In genomic region chr1:200042437-200043329, GRCh38 we compare ENCODE assay signal across 8 cellular contexts. TPM values are rescaled to one million over a fixed set of nuclear protein-coding genes. Genes with fewer than 3 reads are reported as not detected.
DNase-seq lines count a peak whose midpoint lies in the region; ATAC-seq and TF ChIP-seq lines count a peak whose summit lies in the region.

No MANE protein-coding gene starts in this region.

- no peak overlapping the region for H4K8ac ChIP-seq in H9 (replicated peaks; ENCODE audit: insufficient read length, low read depth, low read length)

- peaks cover 33 to 44% of the 10 kb centered on the region in 2 experiments for H3K4me1 Mint-ChIP-seq in H9
- peaks cover 22% of the 10 kb centered on the region for H3K4me1 Mint-ChIP-seq in activated T-cell treated with anti-CD3 and anti-CD28 coated beads, Interleukin-2, amount 50 U/mL, for 72 hours (ENCODE audit: low read depth)

- no peaks in the 10 kb centered on the region for H3K4me1 ChIP-seq in H9 (ENCODE audit: insufficient read depth, low read length)
- H3K4me1 ChIP-seq in iPS-18a (ENCODE audit: control insufficient read depth, low read depth, low read length): peaks cover 23% of the 10 kb centered on the region
- peaks cover 19 to 24% (median 23%) of the 10 kb centered on the region in 3 donors for H3K4me1 ChIP-seq in skeletal muscle tissue (ENCODE audit: control insufficient read depth in 3 of 3, insufficient read depth in 3 of 3, low read length in 3 of 3)

- H3K4me3 Mint-ChIP-seq in H9: peak overlapping the region; percentile 71 to 91
- peak overlapping the region; percentile 72 to 83 for H3K4me3 Mint-ChIP-seq in activated T-cell treated with anti-CD3 and anti-CD28 coated beads, Interleukin-2, amount 50 U/mL, for 72 hours

- H3K4ac ChIP-seq in H9 (ENCODE audit: low read depth, low read length): no peak overlapping the region

- no peak overlapping the region for H2BK120ac ChIP-seq in H9 (ENCODE audit: low read depth, low read length, poor library complexity, severe bottlenecking)

- H3K23me2 ChIP-seq in H9 (ENCODE audit: insufficient read length, low read depth, low read length, poor library complexity, severe bottlenecking): peaks cover 48% of the 10 kb centered on the region

- no peak overlapping the region for H3T11ph ChIP-seq in H9 (ENCODE audit: low read length)

- H3K9me3 Mint-ChIP-seq in H9: peaks cover 3 to 5% of the 10 kb centered on the region in 2 experiments; a peak in 2 of 5 replicates
- no peaks in the 10 kb centered on the region for H3K9me3 Mint-ChIP-seq in activated T-cell treated with anti-CD3 and anti-CD28 coated beads, Interleukin-2, amount 50 U/mL, for 72 hours

- no peak overlapping the region for H3K18ac ChIP-seq in H9 (ENCODE audit: insufficient read length, low read depth, low read length)

- H3K9ac ChIP-seq in H9 (ENCODE audit: extremely low read depth, insufficient read length, low read length): no peak overlapping the region
- no peak overlapping the region for H3K9ac ChIP-seq in iPS-18a (ENCODE audit: low read length)
- peak overlapping the region in 1 of 3 donors; percentile 20 for H3K9ac ChIP-seq in skeletal muscle tissue (ENCODE audit: low read depth in 1 of 3, low read length in 3 of 3)

- H4K20me1 ChIP-seq in H9 (ENCODE audit: control insufficient read depth, insufficient read depth, insufficient read length): no peaks in the 10 kb centered on the region

- no peak overlapping the region for H3K27ac ChIP-seq in H9 (ENCODE audit: insufficient read length, low read depth, low read length)
- no peak overlapping the region for H3K27ac ChIP-seq in iPS-18a (ENCODE audit: low read length)
- no peak overlapping the region for H3K27ac ChIP-seq in skeletal muscle tissue (ENCODE audit: low read depth, low read length)

- H3K14ac ChIP-seq in H9 (ENCODE audit: insufficient read depth, low read length): no peak overlapping the region

- H3K36me3 ChIP-seq in iPS-18a (ENCODE audit: control insufficient read depth, low read depth, low read length) (no peaks in the 10 kb centered on the region), skeletal muscle tissue (ENCODE audit: control insufficient read depth in 3 of 3, insufficient read depth in 3 of 3, low read length in 3 of 3) (no peaks in the 10 kb centered on the region)

- H2BK20ac ChIP-seq in H9 (ENCODE audit: low read depth, low read length, poor library complexity, severe bottlenecking): no peak overlapping the region

- H3K4me3 ChIP-seq in iPS-18a (ENCODE audit: low read length): peak overlapping the region; percentile 80
- H3K4me3 ChIP-seq in skeletal muscle tissue (ENCODE audit: low read length in 3 of 3): peak overlapping the region; percentile 45 to 64 (median 59)

- TF ChIP-seq CTCF in H9 (conservative IDR thresholded peaks at IDR 0.05): no peak

- H2AK5ac ChIP-seq in H9 (ENCODE audit: insufficient read length, low read length): no peak overlapping the region

- no peak overlapping the region for H2BK12ac ChIP-seq in H9 (ENCODE audit: insufficient read length, low read depth, low read length)

- H3K27me3 ChIP-seq in H9 (ENCODE audit: insufficient read depth, low read length) (peaks cover 20% of the 10 kb centered on the region; the same call in 1 of the 2 replicates), iPS-18a (ENCODE audit: control insufficient read depth, insufficient read depth, low read length) (peaks cover 66% of the 10 kb centered on the region), skeletal muscle tissue (ENCODE audit: control insufficient read depth in 3 of 3, insufficient read depth in 3 of 3, low read length in 3 of 3) (peaks cover 69 to 76% (median 75%) of the 10 kb centered on the region in 3 donors)

- no peak overlapping the region for H2BK5ac ChIP-seq in H9 (ENCODE audit: insufficient read length, low read length)

- no peaks in the 10 kb centered on the region for H3K79me2 ChIP-seq in H9 (ENCODE audit: insufficient read depth, low read length)

- no peak overlapping the region for H4K5ac ChIP-seq in H9 (ENCODE audit: insufficient read length, low read depth, low read length)

- H2AFZ ChIP-seq in H9 (ENCODE audit: low read length): no peak overlapping the region

- H3K27ac Mint-ChIP-seq in H9: no peak overlapping the region
- peak overlapping the region; percentile 5 for H3K27ac Mint-ChIP-seq in activated T-cell treated with anti-CD3 and anti-CD28 coated beads, Interleukin-2, amount 50 U/mL, for 72 hours

- H3K9me3 ChIP-seq in H9 (ENCODE audit: control insufficient read depth, low read depth, low read length) (no peaks in the 10 kb centered on the region), iPS-18a (ENCODE audit: control insufficient read depth, low read depth, low read length) (no peaks in the 10 kb centered on the region), skeletal muscle tissue (ENCODE audit: control insufficient read depth in 3 of 3, low read length in 3 of 3) (no peaks in the 10 kb centered on the region)

- no peak overlapping the region for H2BK15ac ChIP-seq in H9 (ENCODE audit: low read depth, low read length)

- H3K27me3 Mint-ChIP-seq in H9 (ENCODE audit: low read depth): peaks cover 50% of the 10 kb centered on the region
- peaks cover 64% of the 10 kb centered on the region for H3K27me3 Mint-ChIP-seq in activated T-cell treated with anti-CD3 and anti-CD28 coated beads, Interleukin-2, amount 50 U/mL, for 72 hours (ENCODE audit: low read depth)

- H3K56ac ChIP-seq in H9 (ENCODE audit: insufficient read length, low read depth, low read length): no peak overlapping the region

- peak; percentile 20 to 23 for ATAC-seq in activated T-cell treated with anti-CD3 and anti-CD28 coated beads, Interleukin-2, amount 50 U/mL, for 72 hours (replicated peaks in 1 of 2)
- no peak for ATAC-seq in GM18873 (IDR thresholded peaks at IDR 0.05; ENCODE audit: low FRiP score, unreplicated experiment)

- no peak overlapping the region for H3K23ac ChIP-seq in H9 (ENCODE audit: insufficient read length, low read depth, low read length)

- WGBS in H9 (ENCODE audit: extremely low coverage, insufficient read length, low lambda C conversion rate): no CpG with 5 or more reads among the region's 52 CpGs

- no peak overlapping the region for H4K91ac ChIP-seq in H9 (ENCODE audit: insufficient read length, low read depth, low read length)

- H3K36me3 Mint-ChIP-seq in H9 (ENCODE audit: insufficient read depth in 1 of 3, low read depth in 3 of 3): no peaks in the 10 kb centered on the region; a peak in 1 of 7 replicates
- H3K36me3 Mint-ChIP-seq in activated T-cell treated with anti-CD3 and anti-CD28 coated beads, Interleukin-2, amount 50 U/mL, for 72 hours (ENCODE audit: insufficient read depth in 2 of 2): no peaks in the 10 kb centered on the region

- no peaks in the 10 kb centered on the region for H3K79me1 ChIP-seq in H9 (ENCODE audit: insufficient read depth, low read depth, low read length, poor library complexity, severe bottlenecking)

- DNase-seq in H9: peak; percentile 40
- no peak for DNase-seq in activated T-cell treated with anti-CD3 and anti-CD28 coated beads, Interleukin-2, amount 50 U/mL, for 72 hours
- no peak for DNase-seq in NCI-H2171 (lab: John Stamatoyannopoulos, UW)
- no peak for DNase-seq in NCI-H2081 treated with DMSO at 0.1 percent for 48 hours (lab: John Stamatoyannopoulos, UW)
- no peak for DNase-seq in C1 segment of cervical spinal cord (lab: John Stamatoyannopoulos, UW)

- H3K4me2 ChIP-seq in H9 (ENCODE audit: insufficient read depth, insufficient read length, low read length): peak overlapping the region; percentile 100

RNA-seq across cellular contexts. Expression of gene NR5A2, which starts 15.2 kb away (rescaled TPM):
- total RNA-seq in H9 (2021) (4.7 and 4.8 TPM in 2 replicates), skeletal muscle tissue (4.2 TPM)
- under 1 TPM; 0.07 to 0.16 TPM for total RNA-seq in activated T-cell treated with anti-CD3 and anti-CD28 coated beads, Interleukin-2, amount 50 U/mL, for 72 hours
